Comparison of ENCODE assay signal across 16 cellular contexts in the genomic region with DNA sequence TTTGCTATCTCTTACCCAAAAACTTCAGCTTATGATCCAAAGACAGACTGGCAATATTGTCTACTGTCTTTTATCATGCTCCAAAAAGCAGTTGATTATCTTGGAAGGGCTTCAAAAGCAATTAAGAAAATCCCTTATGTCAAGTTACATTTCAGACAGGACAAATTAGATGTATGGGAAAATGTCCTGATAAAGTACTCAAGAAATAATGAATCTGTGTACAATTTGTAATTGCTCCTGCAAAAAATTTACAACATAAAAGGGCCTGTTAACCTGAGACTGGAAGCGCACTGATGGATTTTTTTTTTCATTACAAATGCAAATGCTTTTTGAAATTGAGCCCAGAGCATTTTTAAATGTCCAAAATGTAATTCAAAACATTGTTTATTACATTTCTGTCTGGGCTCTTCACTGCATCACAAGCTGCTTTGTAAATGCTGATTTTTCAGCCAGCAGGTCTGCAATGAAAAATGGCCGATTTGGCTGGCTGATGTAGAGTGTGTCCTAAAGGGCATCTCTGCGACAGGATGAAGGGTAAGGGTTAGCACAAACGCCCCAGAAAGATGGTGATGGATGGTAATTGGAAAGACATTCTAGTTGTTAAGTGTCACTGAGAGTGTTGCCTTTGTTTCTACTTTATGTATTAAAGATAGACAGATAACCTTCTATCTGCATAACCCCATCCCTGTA.
"Had no signal": no experiment of that assay in that cellular context is flagged by ENCODE, and none has a peak within 500 bp of the region (broad histone marks: within the 10 kb centered on the region; RNA-seq: fewer than 3 reads in every experiment).

No MANE protein-coding gene starts in this region.

- H3K27ac ChIP-seq: cardiac muscle cell, thyroid gland, WERI-Rb-1 had no signal

- H3K4me1 ChIP-seq: thyroid gland had no signal

- H3K9me3 ChIP-seq: thyroid gland had no signal

- DNase-seq: activated CD4-positive, alpha-beta memory T cell treated with anti-CD3 and anti-CD28 coated beads for 36 hours; activated CD4-positive, alpha-beta T cell treated with anti-CD3 and anti-CD28 coated beads for 36 hours; activated naive CD4-positive, alpha-beta T cell; activated naive CD8-positive, alpha-beta T cell treated with anti-CD3 and anti-CD28 coated beads for 36 hours; amniotic stem cell; effector memory CD8-positive, alpha-beta T cell; hypothalamus; kidney; nephron progenitor cell; stimulated activated naive CD4-positive, alpha-beta T cell; thyroid gland; WERI-Rb-1 had no signal

- H3K4me3 ChIP-seq: cardiac muscle cell, lung, thyroid gland had no signal

- ATAC-seq: activated CD4-positive, alpha-beta T cell treated with anti-CD3 and anti-CD28 coated beads for 36 hours; activated T-helper 17 cell treated with anti-CD3 and anti-CD28 coated beads, Interleukin-2, amount 50 U/mL, for 72 hours; effector memory CD8-positive, alpha-beta T cell; left lobe of liver had no signal

- H3K27me3 ChIP-seq: cardiac muscle cell, thyroid gland had no signal

- H3K36me3 ChIP-seq: cardiac muscle cell, thyroid gland, WERI-Rb-1 had no signal
